9 cellular contexts compared by ENCODE assay signal in the genomic region with DNA sequence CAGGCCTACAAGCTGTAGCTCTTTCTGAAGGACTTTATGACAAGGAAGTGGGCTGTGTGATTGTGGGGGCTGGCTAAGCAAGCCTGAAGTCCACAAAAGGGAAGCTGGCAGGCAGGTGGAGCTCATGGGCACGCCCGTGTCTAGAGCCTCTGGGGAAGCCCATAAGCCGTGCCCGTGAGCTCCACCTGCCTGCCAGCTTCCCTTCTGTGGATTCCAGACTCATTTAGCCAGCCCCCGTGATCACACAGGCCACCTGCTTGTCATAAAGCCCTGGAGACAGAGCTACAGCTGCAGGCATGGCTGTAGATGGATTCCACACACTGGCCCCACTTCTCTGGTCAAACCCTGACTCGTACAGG. TPM values are rescaled to one million over a fixed set of nuclear protein-coding genes. Genes with fewer than 3 reads are reported as not detected.
DNase-seq lines count a peak whose midpoint lies in the region; ATAC-seq and TF ChIP-seq lines count a peak whose summit lies in the region.
"Had no signal": no experiment of that assay in that cellular context is flagged by ENCODE, and none has a peak within 500 bp of the region (broad histone marks: within the 10 kb centered on the region; RNA-seq: fewer than 3 reads in every experiment).

No MANE protein-coding gene starts in this region.

- H3K27me3 ChIP-seq in OCI-LY1 (ENCODE audit: insufficient read depth, low read length), result no peaks in the 10 kb centered on the region
- H3K27me3 ChIP-seq in right lobe of liver, result no peaks in the 10 kb centered on the region
- H3K27me3 ChIP-seq in thymus (ENCODE audit: control insufficient read depth, insufficient read depth), result no peaks in the 10 kb centered on the region

- H3F3A ChIP-seq in OCI-LY1 (ENCODE audit: insufficient read depth, low read length), result no peaks in the 10 kb centered on the region

- no peaks in the 10 kb centered on the region for H3K9me2 ChIP-seq in OCI-LY1 (ENCODE audit: low read depth, low read length)

- H3K36me3 ChIP-seq in OCI-LY1 (ENCODE audit: insufficient read depth, low read length) (no peaks in the 10 kb centered on the region), right lobe of liver (no peaks in the 10 kb centered on the region), thymus (ENCODE audit: control insufficient read depth, insufficient read depth) (no peaks in the 10 kb centered on the region)

- 35% methylated on average over 4 of the region's 6 CpGs for WGBS in right lobe of liver (ENCODE audit: insufficient coverage, low coverage, low lambda C conversion rate, missing lambda C conversion rate)
- 5% methylated on average over 6 of the region's 6 CpGs for WGBS in thymus

- H3K4me3 ChIP-seq in OCI-LY1 (ENCODE audit: low read depth, low read length, poor library complexity, severe bottlenecking) (no peak overlapping the region), right lobe of liver (no peak overlapping the region), thymus (ENCODE audit: low read length) (peak overlapping the region; percentile 31)

- intact Hi-C loops in right lobe of liver (cut with DNase I), result no loop called here

- peak; percentile 60 for DNase-seq in 8988T
- peak; percentile 82 for DNase-seq in activated effector memory CD4-positive, alpha-beta T cell treated with anti-CD3 and anti-CD28 coated beads, Interleukin-2, amount 50 U/mL, for 16 hours
- DNase-seq in right lobe of liver, result peak in 1 of 3 donors; percentile 53
- no peak for DNase-seq in NCI-H1048 (lab: John Stamatoyannopoulos, UW)
- DNase-seq in HuH-7.5 (ENCODE audit: low spot score), result no peak

- H3K4me2 ChIP-seq in OCI-LY1 (ENCODE audit: low read length), result peak overlapping the region; percentile 36

- H3K9me3 ChIP-seq in OCI-LY1 (ENCODE audit: low read length) (no peaks in the 10 kb centered on the region), right lobe of liver (no peaks in the 10 kb centered on the region), thymus (ENCODE audit: control insufficient read depth) (no peaks in the 10 kb centered on the region)

- H3K4me1 ChIP-seq in OCI-LY1 (ENCODE audit: insufficient read depth, low read length, severe bottlenecking) (peaks cover 26% of the 10 kb centered on the region), right lobe of liver (no peaks in the 10 kb centered on the region), thymus (ENCODE audit: control insufficient read depth, insufficient read depth, low read length) (peaks cover 20% of the 10 kb centered on the region)

- TF ChIP-seq CTCF in OCI-LY1 (IDR thresholded peaks at IDR 0.05; ENCODE audit: low read length), result peak; percentile 47
- TF ChIP-seq CTCF in right lobe of liver (IDR thresholded peaks at IDR 0.05), result no peak

- no peaks in the 10 kb centered on the region for H4K20me1 ChIP-seq in OCI-LY1 (ENCODE audit: insufficient read depth, low read length)

- peak; percentile 52 for ATAC-seq in HG02610 (IDR thresholded peaks at IDR 0.05; ENCODE audit: unreplicated experiment)
- ATAC-seq in right lobe of liver, result peak; percentile 14 to 35 (median 22)

- no peak overlapping the region for H2AFZ ChIP-seq in OCI-LY1 (ENCODE audit: low read length)

- TF ChIP-seq POLR2A in right lobe of liver (IDR thresholded peaks at IDR 0.05), result no peak

- peak overlapping the region; percentile 68 for H3K27ac ChIP-seq in OCI-LY1 (ENCODE audit: low read depth, low read length, poor library complexity, severe bottlenecking)
- peak overlapping the region; percentile 31 to 65 (median 33) for H3K27ac ChIP-seq in right lobe of liver
- H3K27ac ChIP-seq in thymus (ENCODE audit: low read depth), result peak overlapping the region; percentile 95
- H3K27ac ChIP-seq: C4-2B had no signal

- H3K79me2 ChIP-seq in OCI-LY1 (ENCODE audit: insufficient read depth, low read length), result no peaks in the 10 kb centered on the region

- H3K9ac ChIP-seq in OCI-LY1 (ENCODE audit: low read length), result peak overlapping the region; percentile 13; the same call in 1 of the 2 replicates

RNA-seq across cellular contexts. Expression of gene EFCC1, which starts 15.2 kb away (rescaled TPM):
- total RNA-seq in right lobe of liver, result 1 to 10 TPM in 2 of 6 experiments, under 1 TPM in 4; 0.25 to 1.5 (median 0.39) TPM
- 1.5 TPM for polyA plus RNA-seq in thymus

RNA-seq across cellular contexts. Expression of gene CFAP92, which starts 22.5 kb away (rescaled TPM):
- total RNA-seq in right lobe of liver, result under 1 TPM in 4 of 6 experiments, not detected in 2; 0.05 to 0.21 (median 0.08) TPM
- polyA plus RNA-seq in thymus, result 2.0 TPM

RNA-seq across cellular contexts. Expression of gene GP9, which starts 44.2 kb away (rescaled TPM):
- total RNA-seq in right lobe of liver, result under 1 TPM in 1 of 6 experiments, not detected in 5; 0.50 TPM
- 0.02 TPM for polyA plus RNA-seq in thymus

Comparison
In these comparisons a context has a peak if more than half of its experiments do, and no peak if none do; other contexts are left out.
1. DNase-seq: peak in 8988T (single experiment) and activated effector memory CD4-positive, alpha-beta T cell treated with anti-CD3 and anti-CD28 coated beads, Interleukin-2, amount 50 U/mL, for 16 hours (single experiment); none in NCI-H1048 (single experiment) and HuH-7.5 (single experiment).
2. H3K27ac ChIP-seq: peak in every context shown above with its lines; median percentile 95 in thymus; 68 in OCI-LY1; 33 in right lobe of liver.